ENCODE assay signal across 16 cellular contexts in the genomic region with DNA sequence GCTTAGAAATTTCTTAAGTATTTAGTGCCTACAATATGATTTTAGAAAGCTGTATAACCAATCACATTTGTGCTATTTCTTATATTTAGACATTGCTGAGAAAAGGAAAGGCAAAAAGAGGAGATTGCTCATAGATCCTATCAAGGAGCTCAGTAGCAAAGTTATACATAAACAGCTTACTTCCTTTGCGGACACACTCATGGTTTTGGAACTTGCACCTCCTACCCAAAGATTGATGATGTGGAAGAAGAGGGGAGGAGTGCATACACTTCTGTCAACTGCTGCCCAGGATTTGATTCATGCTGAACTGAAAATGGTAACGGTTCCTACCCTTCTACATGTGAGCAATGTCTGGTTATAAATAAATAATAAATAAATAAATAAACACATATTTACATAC. TPM values are rescaled to one million over a fixed set of nuclear protein-coding genes. Genes with fewer than 3 reads are reported as not detected.
DNase-seq lines count a peak whose midpoint lies in the region; ATAC-seq and FAIRE-seq lines count a peak whose summit lies in the region.
"Had no signal": no experiment of that assay in that cellular context is flagged by ENCODE, and none has a peak within 500 bp of the region (broad histone marks: within the 10 kb centered on the region; RNA-seq: fewer than 3 reads in every experiment).

No MANE protein-coding gene starts in this region.

- POLR2A ChIA-PET in activated naive CD8-positive, alpha-beta T cell treated with anti-CD3 and anti-CD28 coated beads, Interleukin-2, amount 10 ng/mL, durations not matched to agents 7 days and 5 days (lab: Charles Lee): interaction anchor here (0.9 kb wide), 1 partner anchor 17 kb away, joined by 4 read pairs; the partner anchor contains the start of gene RAD21L1

- ATAC-seq in activated naive CD8-positive, alpha-beta T cell treated with anti-CD3 and anti-CD28 coated beads, Interleukin-2, amount 10 ng/mL, durations not matched to agents 7 days and 5 days (ENCODE audit: low read depth): peak; percentile 47
- ATAC-seq in HG03432 (IDR thresholded peaks at IDR 0.05; ENCODE audit: unreplicated experiment): no peak
- ATAC-seq: heart right ventricle had no signal

- FAIRE-seq in urothelium cell line (lab: Jason Lieb, UNC): no peak

- H3K27ac Mint-ChIP-seq in activated naive CD8-positive, alpha-beta T cell treated with anti-CD3 and anti-CD28 coated beads, Interleukin-2, amount 10 ng/mL, durations not matched to agents 7 days and 5 days: no peak overlapping the region
- no peak overlapping the region for H3K27ac Mint-ChIP-seq in activated naive CD8-positive, alpha-beta T cell treated with anti-CD3 and anti-CD28 coated beads for 36 hours
- H3K27ac Mint-ChIP-seq: B cell, mesothelial cell of epicardium had no signal

- no peak overlapping the region for H3K4me3 Mint-ChIP-seq in activated naive CD8-positive, alpha-beta T cell treated with anti-CD3 and anti-CD28 coated beads, Interleukin-2, amount 10 ng/mL, durations not matched to agents 7 days and 5 days
- no peak overlapping the region for H3K4me3 Mint-ChIP-seq in activated naive CD8-positive, alpha-beta T cell treated with anti-CD3 and anti-CD28 coated beads for 36 hours
- H3K4me3 Mint-ChIP-seq: B cell, mesothelial cell of epicardium had no signal

- no peak for DNase-seq in activated naive CD8-positive, alpha-beta T cell treated with anti-CD3 and anti-CD28 coated beads, Interleukin-2, amount 10 ng/mL, durations not matched to agents 7 days and 5 days
- DNase-seq in activated naive CD8-positive, alpha-beta T cell treated with anti-CD3 and anti-CD28 coated beads for 36 hours: no peak
- peak; percentile 79 for DNase-seq in RKO (ENCODE audit: low spot score)
- peak; percentile 34 for DNase-seq in fibroblast of gingiva (ENCODE audit: low read depth)
- DNase-seq in urothelium cell line (ENCODE audit: low spot score): peak; percentile 29
- DNase-seq in 8988T: no peak
- DNase-seq in NCI-H1436 treated with DMSO at 0.1 percent for 48 hours (lab: John Stamatoyannopoulos, UW): no peak
- DNase-seq: heart right ventricle, KBM-7, NCI-H2171 had no signal

- no peaks in the 10 kb centered on the region for H3K9me3 Mint-ChIP-seq in activated naive CD8-positive, alpha-beta T cell treated with anti-CD3 and anti-CD28 coated beads, Interleukin-2, amount 10 ng/mL, durations not matched to agents 7 days and 5 days
- H3K9me3 Mint-ChIP-seq in activated naive CD8-positive, alpha-beta T cell treated with anti-CD3 and anti-CD28 coated beads for 36 hours: no peaks in the 10 kb centered on the region
- H3K9me3 Mint-ChIP-seq: mesothelial cell of epicardium had no signal

- peaks cover 17% of the 10 kb centered on the region for H3K27me3 Mint-ChIP-seq in activated naive CD8-positive, alpha-beta T cell treated with anti-CD3 and anti-CD28 coated beads, Interleukin-2, amount 10 ng/mL, durations not matched to agents 7 days and 5 days
- no peaks in the 10 kb centered on the region for H3K27me3 Mint-ChIP-seq in activated naive CD8-positive, alpha-beta T cell treated with anti-CD3 and anti-CD28 coated beads for 36 hours

- peaks cover 6% of the 10 kb centered on the region for H3K4me1 Mint-ChIP-seq in activated naive CD8-positive, alpha-beta T cell treated with anti-CD3 and anti-CD28 coated beads, Interleukin-2, amount 10 ng/mL, durations not matched to agents 7 days and 5 days
- peaks cover 1% of the 10 kb centered on the region for H3K4me1 Mint-ChIP-seq in activated naive CD8-positive, alpha-beta T cell treated with anti-CD3 and anti-CD28 coated beads for 36 hours
- H3K4me1 Mint-ChIP-seq: B cell, mesothelial cell of epicardium had no signal

- no peaks in the 10 kb centered on the region for H3K36me3 Mint-ChIP-seq in activated naive CD8-positive, alpha-beta T cell treated with anti-CD3 and anti-CD28 coated beads, Interleukin-2, amount 10 ng/mL, durations not matched to agents 7 days and 5 days
- H3K36me3 Mint-ChIP-seq in activated naive CD8-positive, alpha-beta T cell treated with anti-CD3 and anti-CD28 coated beads for 36 hours: no peaks in the 10 kb centered on the region
- H3K36me3 Mint-ChIP-seq: mesothelial cell of epicardium had no signal

RNA-seq across cellular contexts. Expression of gene RAD21L1, which starts 16.7 kb away (rescaled TPM):
- total RNA-seq in activated naive CD8-positive, alpha-beta T cell treated with anti-CD3 and anti-CD28 coated beads, Interleukin-2, amount 10 ng/mL, durations not matched to agents 7 days and 5 days: under 1 TPM in 1 of 2 experiments, not detected in 1; 0.48 TPM
- not detected for total RNA-seq in activated naive CD8-positive, alpha-beta T cell treated with anti-CD3 and anti-CD28 coated beads for 36 hours
- total RNA-seq: B cell, cerebellum, heart right ventricle, mesothelial cell of epicardium, PC-9 had no signal

RNA-seq across cellular contexts. Expression of gene SNPH, which starts 23.6 kb away (rescaled TPM):
- total RNA-seq in activated naive CD8-positive, alpha-beta T cell treated with anti-CD3 and anti-CD28 coated beads, Interleukin-2, amount 10 ng/mL, durations not matched to agents 7 days and 5 days: 1 to 10 TPM; 8.8 to 9.7 TPM
- total RNA-seq in activated naive CD8-positive, alpha-beta T cell treated with anti-CD3 and anti-CD28 coated beads for 36 hours: 1 to 10 TPM; 3.2 to 3.6 TPM

RNA-seq across cellular contexts. Expression of gene C20orf202, which starts 39.3 kb away (rescaled TPM):
- total RNA-seq in activated naive CD8-positive, alpha-beta T cell treated with anti-CD3 and anti-CD28 coated beads, Interleukin-2, amount 10 ng/mL, durations not matched to agents 7 days and 5 days: under 1 TPM; 0.25 to 0.26 TPM
- total RNA-seq in activated naive CD8-positive, alpha-beta T cell treated with anti-CD3 and anti-CD28 coated beads for 36 hours: not detected
- total RNA-seq: B cell, PC-9, prostate gland had no signal

RNA-seq across cellular contexts. Expression of gene TMEM74B, which starts 57.7 kb away (rescaled TPM):
- total RNA-seq in activated naive CD8-positive, alpha-beta T cell treated with anti-CD3 and anti-CD28 coated beads, Interleukin-2, amount 10 ng/mL, durations not matched to agents 7 days and 5 days: 1 to 10 TPM; 3.5 to 4.0 TPM
- total RNA-seq in activated naive CD8-positive, alpha-beta T cell treated with anti-CD3 and anti-CD28 coated beads for 36 hours: 1 to 10 TPM; 1.5 to 1.9 TPM

Comparison
In these comparisons a context has a peak if more than half of its experiments do, and no peak if none do; other contexts are left out.
1. DNase-seq: peak in RKO (single experiment), fibroblast of gingiva (single experiment) and urothelium cell line (single experiment); none in activated naive CD8-positive, alpha-beta T cell treated with anti-CD3 and anti-CD28 coated beads, Interleukin-2, amount 10 ng/mL, durations not matched to agents 7 days and 5 days (single experiment), activated naive CD8-positive, alpha-beta T cell treated with anti-CD3 and anti-CD28 coated beads for 36 hours (single experiment), 8988T (single experiment) and NCI-H1436 treated with DMSO at 0.1 percent for 48 hours (single experiment).